In genomic region chr10:49361178-49361554, GRCh38 we compare ENCODE assay signal across 19 cellular contexts. TPM values are rescaled to one million over a fixed set of nuclear protein-coding genes. Genes with fewer than 3 reads are reported as not detected.
"Had no signal": no experiment of that assay in that cellular context is flagged by ENCODE, and none has a peak within 500 bp of the region (broad histone marks: within the 10 kb centered on the region; RNA-seq: fewer than 3 reads in every experiment).

No MANE protein-coding gene starts in this region.

- H3K36me3 Mint-ChIP-seq: activated CD4-positive, alpha-beta memory T cell treated with anti-CD3 and anti-CD28 coated beads for 36 hours; activated naive CD8-positive, alpha-beta T cell treated with anti-CD3 and anti-CD28 coated beads, Interleukin-2, amount 10 ng/mL, durations not matched to agents 7 days and 5 days; natural killer cell had no signal

- H3K36me3 ChIP-seq: lower lobe of right lung, pancreas, tibial artery had no signal

- H3K4me3 ChIP-seq: lower lobe of right lung, pancreas, psoas muscle, tibial artery had no signal

- ATAC-seq: natural killer cell had no signal

- DNase-seq: activated CD4-positive, alpha-beta memory T cell treated with anti-CD3 and anti-CD28 coated beads for 36 hours; activated CD4-positive, alpha-beta T cell treated with anti-CD3 and anti-CD28 coated beads for 48 hours; activated naive CD4-positive, alpha-beta T cell treated with Interleukin-2 at 50 U/mL for 16 hours; activated naive CD8-positive, alpha-beta T cell treated with anti-CD3 and anti-CD28 coated beads, Interleukin-2, amount 10 ng/mL, durations not matched to agents 7 days and 5 days; activated T-cell treated with anti-CD3 and anti-CD28 coated beads, Interleukin-2, amount 50 U/mL, for 4 hours; amygdala; effector CD8-positive, alpha-beta T cell; islet precursor cell; lower lobe of right lung; natural killer cell; psoas muscle; stimulated activated CD4-positive, alpha-beta T cell treated with anti-CD3 and anti-CD28 coated beads, Interleukin-4, amount 100 ng/mL, for 4 hours; tibial artery had no signal

- H3K4me1 Mint-ChIP-seq: natural killer cell had no signal

- H3K4me1 ChIP-seq: pancreas, psoas muscle had no signal

- H3K4me3 Mint-ChIP-seq: activated CD4-positive, alpha-beta memory T cell treated with anti-CD3 and anti-CD28 coated beads for 36 hours; activated naive CD8-positive, alpha-beta T cell treated with anti-CD3 and anti-CD28 coated beads, Interleukin-2, amount 10 ng/mL, durations not matched to agents 7 days and 5 days; activated T-cell treated with anti-CD3 and anti-CD28 coated beads, Interleukin-2, amount 50 U/mL, for 4 hours; natural killer cell; stimulated activated naive CD8-positive, alpha-beta T cell treated with anti-CD3 and anti-CD28 coated beads, Interleukin-15, Interleukin-2, amounts not matched to agents 100 ng/mL and 50 ng/mL, for 24 hours had no signal

- H3K27ac Mint-ChIP-seq: activated CD4-positive, alpha-beta memory T cell treated with anti-CD3 and anti-CD28 coated beads for 36 hours; activated naive CD8-positive, alpha-beta T cell treated with anti-CD3 and anti-CD28 coated beads, Interleukin-2, amount 10 ng/mL, durations not matched to agents 7 days and 5 days; natural killer cell; stimulated activated naive CD8-positive, alpha-beta T cell treated with anti-CD3 and anti-CD28 coated beads, Interleukin-15, Interleukin-2, amounts not matched to agents 100 ng/mL and 50 ng/mL, for 24 hours had no signal

- H3K27me3 ChIP-seq: pancreas had no signal

- H3K27ac ChIP-seq: lower lobe of right lung, pancreas had no signal

- H3K9me3 Mint-ChIP-seq: activated CD4-positive, alpha-beta memory T cell treated with anti-CD3 and anti-CD28 coated beads for 36 hours; activated T-cell treated with anti-CD3 and anti-CD28 coated beads, Interleukin-2, amount 50 U/mL, for 4 hours; natural killer cell had no signal

- H3K9me3 ChIP-seq: lower lobe of right lung, pancreas, tibial artery had no signal

RNA-seq across cellular contexts. Expression of gene DRGX, which starts 34.7 kb away (rescaled TPM):
- total RNA-seq: activated CD4-positive, alpha-beta memory T cell treated with anti-CD3 and anti-CD28 coated beads for 36 hours; activated naive CD8-positive, alpha-beta T cell treated with anti-CD3 and anti-CD28 coated beads, Interleukin-2, amount 10 ng/mL, durations not matched to agents 7 days and 5 days; activated T-cell treated with anti-CD3 and anti-CD28 coated beads, Interleukin-2, amount 50 U/mL, for 4 hours; chondrocyte; frontal cortex; lower lobe of right lung; natural killer cell; pancreas; psoas muscle; right cardiac atrium; T-helper 2 cell treated with Interferon-gamma antibody and Interleukin-4, amounts not matched to agents 100 ng/mL and 5 ng/mL, for 36 hours had no signal
